In the genomic region with DNA sequence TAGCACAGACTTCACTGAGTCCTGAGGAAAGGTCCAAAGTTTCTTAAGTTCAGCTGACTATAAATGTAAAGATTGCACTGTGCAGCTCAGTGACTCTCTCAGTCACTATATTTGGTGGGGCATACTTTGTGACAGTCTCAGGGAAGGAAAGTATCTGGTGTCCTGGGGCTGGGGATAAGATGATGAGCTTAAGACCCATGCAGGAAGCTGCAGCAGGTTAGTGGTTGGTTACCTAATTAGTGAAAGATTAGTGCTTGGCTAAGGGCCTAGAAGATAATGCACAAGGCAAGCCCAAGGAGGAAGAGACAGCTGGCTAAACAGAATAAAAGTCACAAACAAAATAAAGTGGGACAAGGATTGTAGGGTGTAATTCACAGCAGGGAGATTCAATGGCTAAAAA, we compare ENCODE assay signal across 15 cellular contexts. TPM values are rescaled to one million over a fixed set of nuclear protein-coding genes. Genes with fewer than 3 reads are reported as not detected.
A peak's percentile ranks its signal among the peaks of the same experiment; 100 is the strongest.
DNase-seq lines count a peak whose midpoint lies in the region; ATAC-seq and TF ChIP-seq lines count a peak whose summit lies in the region.
"Had no signal": no experiment of that assay in that cellular context is flagged by ENCODE, and none has a peak within 500 bp of the region (broad histone marks: within the 10 kb centered on the region; RNA-seq: fewer than 3 reads in every experiment).

No MANE protein-coding gene starts in this region.

- in situ Hi-C loops in transverse colon (cut with MboI; ENCODE audit: low pct_ligation_motif_present in 1 of 4, low pct_unique_long_range_greater_than_20kb in 1 of 4, low sequenced_read_pairs in 3 of 4): no loop called here

- no peaks in the 10 kb centered on the region for H3K27me3 Mint-ChIP-seq in activated naive CD8-positive, alpha-beta T cell treated with anti-CD3 and anti-CD28 coated beads, Interleukin-2, amount 10 ng/mL, durations not matched to agents 7 days and 5 days
- no peaks in the 10 kb centered on the region for H3K27me3 Mint-ChIP-seq in activated naive CD8-positive, alpha-beta T cell treated with anti-CD3 and anti-CD28 coated beads, Interleukin-2, amount 50 U/mL, for 24 hours
- H3K27me3 Mint-ChIP-seq: B cell; CD4-positive, alpha-beta memory T cell had no signal

- TF ChIP-seq POLR2A in transverse colon (IDR thresholded peaks at IDR 0.05) (no peak), suprapubic skin (IDR thresholded peaks at IDR 0.05) (no peak)

- no peak for TF ChIP-seq CTCF in transverse colon (IDR thresholded peaks at IDR 0.05)
- no peak for TF ChIP-seq CTCF in suprapubic skin (IDR thresholded peaks at IDR 0.05)

- H3K9me3 ChIP-seq in transverse colon (no peaks in the 10 kb centered on the region), suprapubic skin (no peaks in the 10 kb centered on the region)

- no peaks in the 10 kb centered on the region for H3K36me3 Mint-ChIP-seq in activated naive CD8-positive, alpha-beta T cell treated with anti-CD3 and anti-CD28 coated beads, Interleukin-2, amount 10 ng/mL, durations not matched to agents 7 days and 5 days
- H3K36me3 Mint-ChIP-seq in activated naive CD8-positive, alpha-beta T cell treated with anti-CD3 and anti-CD28 coated beads, Interleukin-2, amount 50 U/mL, for 24 hours (ENCODE audit: low read depth): no peaks in the 10 kb centered on the region
- H3K36me3 Mint-ChIP-seq: CD4-positive, alpha-beta memory T cell had no signal

- intact Hi-C loops in transverse colon (cut with DNase I; ENCODE audit: low total_unique reads): no loop called here

- H3K4me1 Mint-ChIP-seq in activated naive CD8-positive, alpha-beta T cell treated with anti-CD3 and anti-CD28 coated beads, Interleukin-2, amount 10 ng/mL, durations not matched to agents 7 days and 5 days: no peaks in the 10 kb centered on the region
- H3K4me1 Mint-ChIP-seq in activated naive CD8-positive, alpha-beta T cell treated with anti-CD3 and anti-CD28 coated beads, Interleukin-2, amount 50 U/mL, for 24 hours: no peaks in the 10 kb centered on the region
- H3K4me1 Mint-ChIP-seq: B cell; CD4-positive, alpha-beta memory T cell; GM23338 had no signal

- H3K9me3 Mint-ChIP-seq in activated naive CD8-positive, alpha-beta T cell treated with anti-CD3 and anti-CD28 coated beads, Interleukin-2, amount 10 ng/mL, durations not matched to agents 7 days and 5 days: no peaks in the 10 kb centered on the region
- H3K9me3 Mint-ChIP-seq in activated naive CD8-positive, alpha-beta T cell treated with anti-CD3 and anti-CD28 coated beads, Interleukin-2, amount 50 U/mL, for 24 hours: no peaks in the 10 kb centered on the region

- H3K36me3 ChIP-seq in transverse colon (no peaks in the 10 kb centered on the region), suprapubic skin (no peaks in the 10 kb centered on the region)

- no peak for ATAC-seq in activated naive CD8-positive, alpha-beta T cell treated with anti-CD3 and anti-CD28 coated beads, Interleukin-2, amount 10 ng/mL, durations not matched to agents 7 days and 5 days (ENCODE audit: low read depth)
- ATAC-seq in activated naive CD8-positive, alpha-beta T cell treated with anti-CD3 and anti-CD28 coated beads, Interleukin-2, amount 50 U/mL, for 24 hours: no peak
- no peak for ATAC-seq in GM21447 (IDR thresholded peaks at IDR 0.05; ENCODE audit: unreplicated experiment)
- ATAC-seq: GM23338 had no signal

- no peak overlapping the region for H3K4me3 Mint-ChIP-seq in activated naive CD8-positive, alpha-beta T cell treated with anti-CD3 and anti-CD28 coated beads, Interleukin-2, amount 10 ng/mL, durations not matched to agents 7 days and 5 days
- H3K4me3 Mint-ChIP-seq in activated naive CD8-positive, alpha-beta T cell treated with anti-CD3 and anti-CD28 coated beads, Interleukin-2, amount 50 U/mL, for 24 hours: no peak overlapping the region
- H3K4me3 Mint-ChIP-seq: B cell; CD4-positive, alpha-beta memory T cell; GM23338 had no signal

- POLR2A ChIA-PET in activated naive CD8-positive, alpha-beta T cell treated with anti-CD3 and anti-CD28 coated beads, Interleukin-2, amount 10 ng/mL, durations not matched to agents 7 days and 5 days (lab: Charles Lee): no interaction called here

- H3K27ac ChIP-seq in transverse colon: no peak overlapping the region
- H3K27ac ChIP-seq in suprapubic skin: no peak overlapping the region

- H3K4me3 ChIP-seq in transverse colon (no peak overlapping the region), suprapubic skin (no peak overlapping the region)
- H3K4me3 ChIP-seq: GM23338 had no signal

- no peaks in the 10 kb centered on the region for H3K27me3 ChIP-seq in transverse colon
- no peaks in the 10 kb centered on the region for H3K27me3 ChIP-seq in suprapubic skin

- peak overlapping the region; percentile 47 for H3K27ac Mint-ChIP-seq in activated naive CD8-positive, alpha-beta T cell treated with anti-CD3 and anti-CD28 coated beads, Interleukin-2, amount 10 ng/mL, durations not matched to agents 7 days and 5 days
- H3K27ac Mint-ChIP-seq in activated naive CD8-positive, alpha-beta T cell treated with anti-CD3 and anti-CD28 coated beads, Interleukin-2, amount 50 U/mL, for 24 hours: no peak overlapping the region
- H3K27ac Mint-ChIP-seq: B cell, GM23338 had no signal

- H3K4me1 ChIP-seq in transverse colon (no peaks in the 10 kb centered on the region), suprapubic skin (no peaks in the 10 kb centered on the region)

- TF ChIP-seq EP300 in transverse colon (IDR thresholded peaks at IDR 0.05; ENCODE audit: low read depth) (no peak), suprapubic skin (IDR thresholded peaks at IDR 0.05) (no peak)

- DNase-seq in activated naive CD8-positive, alpha-beta T cell treated with anti-CD3 and anti-CD28 coated beads, Interleukin-2, amount 10 ng/mL, durations not matched to agents 7 days and 5 days: no peak
- DNase-seq in activated naive CD8-positive, alpha-beta T cell treated with anti-CD3 and anti-CD28 coated beads, Interleukin-2, amount 50 U/mL, for 24 hours: no peak
- peak; percentile 89 for DNase-seq in NCI-H82 (lab: John Stamatoyannopoulos, UW)
- DNase-seq in dedifferentiated amniotic fluid mesenchymal stem cell (ENCODE audit: extremely low spot score): peak; percentile 10
- no peak for DNase-seq in transverse colon
- DNase-seq in suprapubic skin (ENCODE audit: low spot score in 2 of 2): no peak
- DNase-seq: C1 segment of cervical spinal cord; CD4-positive, alpha-beta memory T cell; DMS153; DMS79 treated with DMSO at 0.1 percent for 48 hours; EL; H7 had no signal

RNA-seq across cellular contexts. Expression of gene SLITRK4, which starts 25.4 kb away (rescaled TPM):
- not detected for total RNA-seq in activated naive CD8-positive, alpha-beta T cell treated with anti-CD3 and anti-CD28 coated beads, Interleukin-2, amount 10 ng/mL, durations not matched to agents 7 days and 5 days
- total RNA-seq in transverse colon (under 1 TPM in 2 of 4 donors, not detected in 2; 0.14 to 0.32 TPM), suprapubic skin (1 to 10 TPM in 3 of 4 donors, under 1 TPM in 1; 0.95 to 3.4 (median 1.9) TPM)
- total RNA-seq: B cell; CD4-positive, alpha-beta memory T cell had no signal

RNA-seq across cellular contexts. Expression of gene SPANXN2, which starts 59.3 kb away (rescaled TPM):
- total RNA-seq in activated naive CD8-positive, alpha-beta T cell treated with anti-CD3 and anti-CD28 coated beads, Interleukin-2, amount 10 ng/mL, durations not matched to agents 7 days and 5 days: not detected
- not detected for total RNA-seq in transverse colon
- not detected for total RNA-seq in suprapubic skin
- total RNA-seq: B cell; CD4-positive, alpha-beta memory T cell; GM23338; H7 had no signal

Comparison
In these comparisons a context has a peak if more than half of its experiments do, and no peak if none do; other contexts are left out.
1. DNase-seq: peak in NCI-H82 (single experiment) and dedifferentiated amniotic fluid mesenchymal stem cell (single experiment); none in activated naive CD8-positive, alpha-beta T cell treated with anti-CD3 and anti-CD28 coated beads, Interleukin-2, amount 10 ng/mL, durations not matched to agents 7 days and 5 days (single experiment), activated naive CD8-positive, alpha-beta T cell treated with anti-CD3 and anti-CD28 coated beads, Interleukin-2, amount 50 U/mL, for 24 hours (single experiment), transverse colon (single experiment) and suprapubic skin (0 of 2).